In the genomic region with DNA sequence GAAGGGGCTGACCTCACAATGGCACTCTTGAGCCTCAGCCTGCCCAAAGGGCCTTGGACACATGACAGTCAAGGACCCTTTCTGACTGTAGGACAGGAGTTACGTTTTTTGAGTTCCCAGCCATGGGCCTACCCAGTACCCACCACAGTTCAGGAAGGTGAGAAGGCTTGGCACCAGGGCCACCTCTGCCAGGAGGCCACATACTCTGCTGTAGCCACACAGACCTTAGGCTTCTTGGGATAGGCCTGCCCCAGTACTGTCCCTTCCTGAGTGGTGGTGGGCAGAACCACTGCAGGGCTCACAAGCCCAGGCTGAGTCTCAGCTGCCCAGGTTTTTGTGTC, we compare ENCODE assay signal across 14 cellular contexts. TPM values are rescaled to one million over a fixed set of nuclear protein-coding genes. Genes with fewer than 3 reads are reported as not detected.
A peak's percentile ranks its signal among the peaks of the same experiment; 100 is the strongest.
DNase-seq lines count a peak whose midpoint lies in the region; ATAC-seq and TF ChIP-seq lines count a peak whose summit lies in the region.
"Had no signal": no experiment of that assay in that cellular context is flagged by ENCODE, and none has a peak within 500 bp of the region (broad histone marks: within the 10 kb centered on the region; RNA-seq: fewer than 3 reads in every experiment).

No MANE protein-coding gene starts in this region.

- H3K27ac Mint-ChIP-seq in HFFc6: peak overlapping the region; percentile 94
- peak overlapping the region; percentile 29 for H3K27ac Mint-ChIP-seq in stimulated activated effector memory CD8-positive, alpha-beta T cell treated with anti-CD3 and anti-CD28 coated beads, Interleukin-12 subunit alpha, Interleukin-12 subunit beta, amount 100 ng/mL, for 72 hours
- H3K27ac Mint-ChIP-seq in T-helper 2 cell treated with Interferon-gamma antibody and Interleukin-4, amounts not matched to agents 5 μg/mL and 100 μg/mL, for 36 hours: no peak overlapping the region

- no peak overlapping the region for H2BK12ac ChIP-seq in mesenchymal stem cell (ENCODE audit: low read length in 2 of 2)

- H3K9me3 Mint-ChIP-seq in HFFc6: no peaks in the 10 kb centered on the region
- no peaks in the 10 kb centered on the region for H3K9me3 Mint-ChIP-seq in stimulated activated effector memory CD8-positive, alpha-beta T cell treated with anti-CD3 and anti-CD28 coated beads, Interleukin-12 subunit alpha, Interleukin-12 subunit beta, amount 100 ng/mL, for 72 hours
- no peaks in the 10 kb centered on the region for H3K9me3 Mint-ChIP-seq in T-helper 2 cell treated with Interferon-gamma antibody and Interleukin-4, amounts not matched to agents 5 μg/mL and 100 μg/mL, for 36 hours
- H3K9me3 Mint-ChIP-seq: CD8-positive, alpha-beta memory T cell had no signal

- H3K4me3 ChIP-seq in RWPE2 (ENCODE audit: severe bottlenecking) (no peak overlapping the region), mesenchymal stem cell (ENCODE audit: insufficient read depth in 1 of 2, low read depth in 1 of 2, low read length in 2 of 2) (no peak overlapping the region)
- H3K4me3 ChIP-seq: BLaER1 treated with 17β-estradiol and CSF1 and Interleukin-3, amounts not matched to agents 10 nM and 100 nM had no signal

- no peak overlapping the region for H3K4me2 ChIP-seq in mesenchymal stem cell (ENCODE audit: low read length, poor library complexity, severe bottlenecking)

- TF ChIP-seq CTCF in HFFc6 (IDR thresholded peaks at IDR 0.05) (no peak), RWPE2 (IDR thresholded peaks at IDR 0.05; ENCODE audit: poor library complexity, severe bottlenecking) (no peak)

- DNase-seq in HFFc6: no peak
- peak; percentile 16 for DNase-seq in RWPE2 (ENCODE audit: low spot score)
- no peak for DNase-seq in mesenchymal stem cell
- no peak for DNase-seq in stimulated activated effector memory CD8-positive, alpha-beta T cell treated with anti-CD3 and anti-CD28 coated beads, Interleukin-12 subunit alpha, Interleukin-12 subunit beta, amount 100 ng/mL, for 72 hours (ENCODE audit: low spot score in 2 of 2)
- no peak for DNase-seq in NCI-H524 (lab: John Stamatoyannopoulos, UW)
- no peak for DNase-seq in T-helper 2 cell treated with Interferon-gamma antibody and Interleukin-4, amounts not matched to agents 5 μg/mL and 100 μg/mL, for 36 hours (ENCODE audit: low spot score)
- no peak for DNase-seq in left cardiac atrium
- DNase-seq in NCI-H1092 (lab: John Stamatoyannopoulos, UW): no peak
- DNase-seq: CD8-positive, alpha-beta memory T cell; NCI-H1105; NCI-H1694; NCI-H2081 treated with DMSO at 0.1 percent for 48 hours; NCI-H510A had no signal

- H2AFZ ChIP-seq in mesenchymal stem cell (ENCODE audit: low read depth, low read length): no peak overlapping the region

- ATAC-seq in RWPE2 (ENCODE audit: low read depth) (no peak), left cardiac atrium (no peak)
- ATAC-seq in stimulated activated effector memory CD8-positive, alpha-beta T cell treated with anti-CD3 and anti-CD28 coated beads, Interleukin-12 subunit alpha, Interleukin-12 subunit beta, amount 100 ng/mL, for 72 hours: peak; percentile 2

- H3K4me1 Mint-ChIP-seq in HFFc6 (ENCODE audit: low read depth): peaks cover 50% of the 10 kb centered on the region
- H3K4me1 Mint-ChIP-seq in stimulated activated effector memory CD8-positive, alpha-beta T cell treated with anti-CD3 and anti-CD28 coated beads, Interleukin-12 subunit alpha, Interleukin-12 subunit beta, amount 100 ng/mL, for 72 hours: peaks cover 26% of the 10 kb centered on the region
- H3K4me1 Mint-ChIP-seq in T-helper 2 cell treated with Interferon-gamma antibody and Interleukin-4, amounts not matched to agents 5 μg/mL and 100 μg/mL, for 36 hours (ENCODE audit: low read depth): peaks cover 5% of the 10 kb centered on the region

- intact Hi-C loops in left cardiac atrium (cut with DNase I): no loop called here

- no peak overlapping the region for H3K27ac ChIP-seq in RWPE2 (ENCODE audit: poor library complexity, severe bottlenecking)
- no peak overlapping the region for H3K27ac ChIP-seq in mesenchymal stem cell (ENCODE audit: low read length, poor library complexity, severe bottlenecking)
- H3K27ac ChIP-seq: BLaER1 treated with 17β-estradiol and CSF1 and Interleukin-3, amounts not matched to agents 10 nM and 100 nM had no signal

- H3K9ac ChIP-seq in mesenchymal stem cell (ENCODE audit: low read length): no peak overlapping the region
- H3K9ac ChIP-seq: BLaER1 treated with 17β-estradiol and CSF1 and Interleukin-3, amounts not matched to agents 10 nM and 100 nM had no signal

- H3K27me3 ChIP-seq in RWPE2 (ENCODE audit: insufficient read depth, poor library complexity, severe bottlenecking) (no peaks in the 10 kb centered on the region), mesenchymal stem cell (ENCODE audit: control insufficient read depth in 1 of 2, insufficient read depth in 1 of 2, low read length in 2 of 2) (no peaks in the 10 kb centered on the region)

- peaks cover 37% of the 10 kb centered on the region for H3K36me3 ChIP-seq in RWPE2 (ENCODE audit: low read depth)
- peaks cover 71 to 77% of the 10 kb centered on the region in 2 experiments for H3K36me3 ChIP-seq in mesenchymal stem cell (ENCODE audit: control insufficient read depth in 1 of 2, insufficient read depth in 2 of 2, low read depth in 1 of 2, low read length in 2 of 2)
- H3K36me3 ChIP-seq: BLaER1 treated with 17β-estradiol and CSF1 and Interleukin-3, amounts not matched to agents 10 nM and 100 nM had no signal

- no peak overlapping the region for H4K8ac ChIP-seq in mesenchymal stem cell (ENCODE audit: low read length)

- no peak overlapping the region for H3K4me3 Mint-ChIP-seq in HFFc6
- H3K4me3 Mint-ChIP-seq in stimulated activated effector memory CD8-positive, alpha-beta T cell treated with anti-CD3 and anti-CD28 coated beads, Interleukin-12 subunit alpha, Interleukin-12 subunit beta, amount 100 ng/mL, for 72 hours: no peak overlapping the region
- H3K4me3 Mint-ChIP-seq in T-helper 2 cell treated with Interferon-gamma antibody and Interleukin-4, amounts not matched to agents 5 μg/mL and 100 μg/mL, for 36 hours: no peak overlapping the region

- H3K36me3 Mint-ChIP-seq in HFFc6 (ENCODE audit: low read depth): no peaks in the 10 kb centered on the region
- no peaks in the 10 kb centered on the region for H3K36me3 Mint-ChIP-seq in stimulated activated effector memory CD8-positive, alpha-beta T cell treated with anti-CD3 and anti-CD28 coated beads, Interleukin-12 subunit alpha, Interleukin-12 subunit beta, amount 100 ng/mL, for 72 hours
- H3K36me3 Mint-ChIP-seq in T-helper 2 cell treated with Interferon-gamma antibody and Interleukin-4, amounts not matched to agents 5 μg/mL and 100 μg/mL, for 36 hours (ENCODE audit: low read depth): no peaks in the 10 kb centered on the region
- H3K36me3 Mint-ChIP-seq: CD8-positive, alpha-beta memory T cell had no signal

- H3K79me1 ChIP-seq in mesenchymal stem cell (replicated peaks; ENCODE audit: low read length, poor library complexity, severe bottlenecking): peaks cover 34% of the 10 kb centered on the region

- no peak overlapping the region for H3K18ac ChIP-seq in mesenchymal stem cell (ENCODE audit: low read depth in 1 of 2, low read length in 2 of 2)

- peaks cover 10% of the 10 kb centered on the region for H3K4me1 ChIP-seq in RWPE2 (ENCODE audit: insufficient read depth, poor library complexity, severe bottlenecking)
- peaks cover 52% of the 10 kb centered on the region for H3K4me1 ChIP-seq in mesenchymal stem cell (ENCODE audit: control insufficient read depth, insufficient read depth, low read depth, low read length)

- peak overlapping the region; percentile 8 for H2AK5ac ChIP-seq in mesenchymal stem cell (ENCODE audit: low read length, severe bottlenecking)

- no peak overlapping the region for H3K4ac ChIP-seq in mesenchymal stem cell (ENCODE audit: low read depth in 1 of 2, low read length in 2 of 2)

- no peak overlapping the region for H3K14ac ChIP-seq in mesenchymal stem cell (ENCODE audit: low read length in 2 of 2)

- H4K91ac ChIP-seq in mesenchymal stem cell (ENCODE audit: low read length): peak overlapping the region; percentile 46

- WGBS in mesenchymal stem cell: 97% methylated on average over 1 of the region's 1 CpG

- H2BK15ac ChIP-seq in mesenchymal stem cell (ENCODE audit: low read depth, poor library complexity, severe bottlenecking): no peak overlapping the region

- no peak overlapping the region for H3K23ac ChIP-seq in mesenchymal stem cell (ENCODE audit: low read length in 2 of 2)

- H2BK120ac ChIP-seq in mesenchymal stem cell (ENCODE audit: low read depth, low read length): no peak overlapping the region

- H2BK5ac ChIP-seq in mesenchymal stem cell (ENCODE audit: low read depth, low read length, poor library complexity, severe bottlenecking): no peak overlapping the region

- no peaks in the 10 kb centered on the region; the same call in 1 of the 2 replicates for H3K27me3 Mint-ChIP-seq in HFFc6 (ENCODE audit: insufficient read depth)
- H3K27me3 Mint-ChIP-seq in T-helper 2 cell treated with Interferon-gamma antibody and Interleukin-4, amounts not matched to agents 5 μg/mL and 100 μg/mL, for 36 hours (ENCODE audit: low read depth): peaks cover 5% of the 10 kb centered on the region

- H3K9me3 ChIP-seq in RWPE2 (ENCODE audit: severe bottlenecking) (no peaks in the 10 kb centered on the region), mesenchymal stem cell (ENCODE audit: control insufficient read depth, low read length) (no peaks in the 10 kb centered on the region)
- H3K9me3 ChIP-seq: BLaER1 treated with 17β-estradiol and CSF1 and Interleukin-3, amounts not matched to agents 10 nM and 100 nM had no signal

RNA-seq across cellular contexts. Expression of gene PDLIM4, which starts 12.8 kb away (rescaled TPM):
- total RNA-seq in HFFc6 (2021; fragmentation: NEBNext Ultra II Directional; extraction: Animal tissue kit (Norgen Biotek cat#: 25700)): 10 to 100 TPM in 4 of 6 experiments, 1 to 10 TPM in 2; 2.5 to 26.4 (median 23.7) TPM
- 33.9 TPM for polyA plus RNA-seq in mesenchymal stem cell (2013, experiment 1 of 2)
- 34.0 TPM for polyA plus RNA-seq in mesenchymal stem cell (2013, experiment 2 of 2)
- total RNA-seq in left cardiac atrium: 10 to 100 TPM; 12.4 to 38.5 TPM
- polyA plus RNA-seq: CD8-positive, alpha-beta memory T cell had no signal

RNA-seq across cellular contexts. Expression of gene SLC22A4, which starts 23.9 kb away (rescaled TPM):
- total RNA-seq in HFFc6 (2021; fragmentation: NEBNext Ultra II Directional; extraction: Animal tissue kit (Norgen Biotek cat#: 25700)): 10 to 100 TPM; 10.8 to 12.6 (median 11.4) TPM
- 1.8 TPM for polyA plus RNA-seq in mesenchymal stem cell (2013, experiment 1 of 2)
- 1.9 TPM for polyA plus RNA-seq in mesenchymal stem cell (2013, experiment 2 of 2)
- total RNA-seq in left cardiac atrium: 1 to 10 TPM; 2.2 to 3.3 TPM

RNA-seq across cellular contexts. Expression of gene P4HA2, which starts 42.7 kb away (rescaled TPM):
- 100 to 1,000 TPM; 136 to 198 (median 142) TPM for total RNA-seq in HFFc6 (2021; fragmentation: NEBNext Ultra II Directional; extraction: Animal tissue kit (Norgen Biotek cat#: 25700))
- polyA plus RNA-seq in mesenchymal stem cell (2013, experiment 1 of 2): 110 TPM
- 108 TPM for polyA plus RNA-seq in mesenchymal stem cell (2013, experiment 2 of 2)
- 10 to 100 TPM; 60.2 to 78.4 TPM for total RNA-seq in left cardiac atrium
- polyA plus RNA-seq: CD8-positive, alpha-beta memory T cell had no signal
